In the genomic region with DNA sequence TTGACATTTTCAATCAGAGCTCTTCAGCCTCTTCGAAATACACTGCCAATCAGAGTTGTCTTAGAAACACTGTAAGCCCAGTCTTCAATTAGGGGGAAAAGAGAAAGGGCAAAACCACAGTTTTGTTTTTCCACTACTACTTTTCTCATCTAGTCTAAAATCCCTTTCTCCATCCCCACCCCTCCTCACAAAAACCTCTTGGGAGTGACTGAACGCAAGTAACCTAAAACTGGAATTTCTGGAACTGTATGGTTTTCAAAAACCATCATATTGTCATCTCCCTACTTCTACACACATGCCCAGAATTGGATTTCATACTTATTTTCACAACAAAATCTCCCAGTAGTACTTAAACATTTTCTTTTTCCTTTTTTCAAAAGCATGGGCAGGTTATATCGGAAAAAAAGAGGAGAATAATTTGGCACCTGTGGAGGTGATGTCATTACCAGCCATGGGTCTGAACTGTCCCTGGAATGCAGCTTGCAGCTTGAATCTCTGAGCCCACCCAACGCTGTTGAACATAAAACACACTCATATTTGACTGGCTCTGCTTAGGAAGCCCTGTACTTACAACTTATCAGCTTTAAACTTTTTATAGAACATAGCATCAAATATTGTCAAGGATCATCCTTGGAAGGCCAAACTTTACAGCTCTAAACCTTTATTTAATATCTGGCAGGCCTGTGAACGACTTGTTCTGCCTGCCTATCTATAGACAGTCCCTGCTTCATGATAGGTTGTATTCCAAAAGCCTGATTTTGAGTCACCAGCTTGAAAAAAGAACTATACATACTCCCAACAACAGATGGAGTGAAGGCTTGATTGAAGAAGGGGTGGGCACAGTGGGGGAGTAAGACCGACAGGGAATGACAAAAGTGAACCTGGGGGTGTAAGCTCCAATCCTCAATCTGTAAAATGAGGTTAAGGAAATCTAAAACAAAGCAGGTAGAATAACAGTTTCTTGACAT, we compare ENCODE assay signal across 1 cellular context.
TF ChIP-seq lines count a peak whose summit lies in the region.

No MANE protein-coding gene starts in this region.

TF ChIP-seq in HEK293, 187 proteins besides CTCF, POLR2A, EP300 and RAD21 (continued from another document):
- TF ChIP-seq ATF2 (tag by site-specific recombination; IDR thresholded peaks at IDR 0.05; ENCODE audit: low read depth): peak; percentile 54; the same call in 1 of the 2 replicates
- TF ChIP-seq ZNF211 (tag by site-specific recombination; IDR thresholded peaks at IDR 0.05; ENCODE audit: low read depth): no peak
- no peak for TF ChIP-seq ZNF707 (tag by site-specific recombination; IDR thresholded peaks at IDR 0.05)
TF ChIP-seq in HEK293: peak in this region for 7.
